In genomic region chr7:102063736-102064135, GRCh38 we compare ENCODE assay signal across 10 cellular contexts.
DNase-seq lines count a peak whose midpoint lies in the region; ATAC-seq, FAIRE-seq and TF ChIP-seq lines count a peak whose summit lies in the region.
"Had no signal": no experiment of that assay in that cellular context is flagged by ENCODE, and none has a peak within 500 bp of the region (broad histone marks: within the 10 kb centered on the region; RNA-seq: fewer than 3 reads in every experiment).

No MANE protein-coding gene starts in this region.

- in situ Hi-C loops in astrocyte of the spinal cord (cut with HindIII; ENCODE audit: low sequenced_read_pairs), result no loop called here

- DNase-seq in NCI-H82 (lab: John Stamatoyannopoulos, UW), result peak; percentile 14
- DNase-seq in NCI-H82 treated with DMSO at 0.1 percent for 48 hours (lab: John Stamatoyannopoulos, UW; ENCODE audit: unreplicated experiment), result no peak
- DNase-seq in astrocyte of the spinal cord (ENCODE audit: low read depth, low spot score), result peak; percentile 62
- peak; percentile 80 for DNase-seq in kidney
- peak; percentile 71 for DNase-seq in upper lobe of right lung
- no peak for DNase-seq in NAMALWA (ENCODE audit: low spot score)
- no peak for DNase-seq in tibial artery
- DNase-seq in NCI-H1930 (lab: John Stamatoyannopoulos, UW), result no peak

- no peak overlapping the region for H3K4me3 ChIP-seq in astrocyte of the spinal cord (ENCODE audit: low read depth, low read length)
- H3K4me3 ChIP-seq in kidney (ENCODE audit: low read length in 2 of 2), result no peak overlapping the region
- no peak overlapping the region for H3K4me3 ChIP-seq in upper lobe of right lung
- no peak overlapping the region for H3K4me3 ChIP-seq in tibial artery

- peaks cover 0 to 4% of the 10 kb centered on the region in 2 donors for H3K36me3 ChIP-seq in kidney (ENCODE audit: control insufficient read depth in 1 of 2, insufficient read depth in 2 of 2, low read length in 2 of 2)
- H3K36me3 ChIP-seq in upper lobe of right lung, result no peaks in the 10 kb centered on the region
- H3K36me3 ChIP-seq in tibial artery, result peaks cover 0 to 3% (median 0%) of the 10 kb centered on the region in 3 donors

- ATAC-seq in upper lobe of right lung, result peak; percentile 77

- intact Hi-C loops in kidney (cut with DNase I) (no loop called here), upper lobe of right lung (cut with DNase I) (no loop called here), tibial artery (cut with DNase I; ENCODE audit: low total_unique reads) (no loop called here)

- peaks cover 0 to 9% of the 10 kb centered on the region in 2 donors for H3K4me1 ChIP-seq in kidney (ENCODE audit: control insufficient read depth in 1 of 2, insufficient read depth in 1 of 2, low read depth in 1 of 2, low read length in 2 of 2)
- peaks cover 6% of the 10 kb centered on the region for H3K4me1 ChIP-seq in upper lobe of right lung
- no peaks in the 10 kb centered on the region for H3K4me1 ChIP-seq in tibial artery

- H3K9me3 ChIP-seq in kidney (ENCODE audit: control insufficient read depth in 1 of 2, low read length in 2 of 2) (no peaks in the 10 kb centered on the region), upper lobe of right lung (no peaks in the 10 kb centered on the region), tibial artery (no peaks in the 10 kb centered on the region)

- H3K27me3 ChIP-seq in upper lobe of right lung, result no peaks in the 10 kb centered on the region
- no peaks in the 10 kb centered on the region for H3K27me3 ChIP-seq in tibial artery

- no peak for FAIRE-seq in kidney (lab: Jason Lieb, UNC)
- FAIRE-seq: GM18507, TTC549 had no signal

- TF ChIP-seq CTCF in astrocyte of the spinal cord (IDR thresholded peaks at IDR 0.05; ENCODE audit: low read depth, low read length) (no peak), kidney (IDR thresholded peaks at IDR 0.05; ENCODE audit: borderline replicate concordance, extremely low read depth, insufficient read depth) (no peak), upper lobe of right lung (IDR thresholded peaks at IDR 0.05) (no peak), tibial artery (IDR thresholded peaks at IDR 0.05) (no peak)

- no peak overlapping the region for H3K27ac ChIP-seq in kidney (ENCODE audit: low read depth in 2 of 2, low read length in 2 of 2)
- H3K27ac ChIP-seq in upper lobe of right lung, result no peak overlapping the region
- no peak overlapping the region for H3K27ac ChIP-seq in tibial artery

- no peak overlapping the region for H3K9ac ChIP-seq in kidney (ENCODE audit: low read length in 2 of 2)

Comparison
In these comparisons a context has a peak if more than half of its experiments do, and no peak if none do; other contexts are left out.
1. DNase-seq: peak in NCI-H82 (single experiment), astrocyte of the spinal cord (single experiment), kidney (single experiment) and upper lobe of right lung (single experiment); none in NCI-H82 treated with DMSO at 0.1 percent for 48 hours (single experiment), NAMALWA (single experiment), tibial artery (0 of 2) and NCI-H1930 (0 of 2).